1 cellular context compared by ENCODE assay signal in genomic region chr19:741506-742131, GRCh38.
TF ChIP-seq lines count a peak whose summit lies in the region.

No MANE protein-coding gene starts in this region.

TF ChIP-seq in GM12878, 131 proteins besides CTCF, POLR2A, EP300 and RAD21:
- TF ChIP-seq BRCA1 (IDR thresholded peaks at IDR 0.05; ENCODE audit: low read depth, low read length): no peak
- TF ChIP-seq USF2 (IDR thresholded peaks at IDR 0.05; ENCODE audit: borderline replicate concordance, low read depth, low read length): no peak
- TF ChIP-seq SMAD1 (IDR thresholded peaks at IDR 0.05; ENCODE audit: low read depth, partially characterized antibody): no peak
